ENCODE assay signal across 12 cellular contexts in the genomic region with DNA sequence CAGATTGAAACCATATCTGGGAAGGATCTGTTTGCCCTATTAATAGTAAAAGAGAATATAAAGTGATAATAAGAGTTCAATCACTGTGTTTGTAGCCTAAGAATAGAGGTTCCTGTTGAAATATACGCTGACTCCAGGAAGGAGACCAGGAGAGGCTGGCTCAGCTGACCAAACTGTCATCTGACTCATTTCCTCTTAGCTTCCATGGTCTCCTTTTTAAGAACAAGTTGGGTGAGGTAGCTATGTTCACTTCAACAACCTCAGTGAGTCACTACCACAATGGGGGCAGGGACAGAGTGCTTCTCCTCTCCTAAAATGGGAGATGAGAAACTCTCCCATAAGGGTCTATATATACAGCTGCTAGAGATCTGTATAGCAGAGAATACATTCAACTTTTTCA.
DNase-seq lines count a peak whose midpoint lies in the region; ATAC-seq, FAIRE-seq and TF ChIP-seq lines count a peak whose summit lies in the region.
"Had no signal": no experiment of that assay in that cellular context is flagged by ENCODE, and none has a peak within 500 bp of the region (broad histone marks: within the 10 kb centered on the region; RNA-seq: fewer than 3 reads in every experiment).

No MANE protein-coding gene starts in this region.

- no peaks in the 10 kb centered on the region for H3K36me3 Mint-ChIP-seq in naive thymus-derived CD4-positive, alpha-beta T cell
- H3K36me3 Mint-ChIP-seq in CD4-positive, alpha-beta memory T cell: no peaks in the 10 kb centered on the region
- no peaks in the 10 kb centered on the region for H3K36me3 Mint-ChIP-seq in activated naive CD8-positive, alpha-beta T cell treated with anti-CD3 and anti-CD28 coated beads for 36 hours

- H3K4me2 ChIP-seq in K562 (ENCODE audit: insufficient read depth, low read length): no peak overlapping the region; the same call in 1 of the 2 replicates

- no peak overlapping the region for H3K4me3 Mint-ChIP-seq in naive thymus-derived CD4-positive, alpha-beta T cell
- H3K4me3 Mint-ChIP-seq in CD4-positive, alpha-beta memory T cell: no peak overlapping the region
- H3K4me3 Mint-ChIP-seq in activated naive CD8-positive, alpha-beta T cell treated with anti-CD3 and anti-CD28 coated beads for 36 hours: no peak overlapping the region
- H3K4me3 Mint-ChIP-seq: activated CD4-positive, alpha-beta T cell treated with anti-CD3 and anti-CD28 coated beads, Interleukin-2, amount 10 ng/mL, durations not matched to agents 24 days and 14 days had no signal

- WGBS in K562 (ENCODE audit: insufficient coverage, low coverage, missing lambda C conversion rate): 6% methylated on average over 1 of the region's 1 CpG

- H3K4me1 ChIP-seq in K562 (replicated peaks in 1 of 2; ENCODE audit: control insufficient read depth in 2 of 2, insufficient read depth in 2 of 2, low read length in 2 of 2): no peaks in the 10 kb centered on the region; a peak in 1 of 5 replicates
- H3K4me1 ChIP-seq in naive thymus-derived CD4-positive, alpha-beta T cell (ENCODE audit: control insufficient read depth in 2 of 2, insufficient read depth in 2 of 2, low read length in 2 of 2): no peaks in the 10 kb centered on the region
- H3K4me1 ChIP-seq in CD4-positive, alpha-beta memory T cell (ENCODE audit: insufficient read depth, low read length): no peaks in the 10 kb centered on the region

- TF ChIP-seq RAD21 in K562 (CRISPR knock-in tag; conservative IDR thresholded peaks at IDR 0.05 in 1 of 2, IDR thresholded peaks at IDR 0.05 in 1 of 2): no peak

- no peak for TF ChIP-seq CTCF in GM12865 (IDR thresholded peaks at IDR 0.05; ENCODE audit: insufficient read depth, low read depth, low read length, missing control alignments)
- no peak for TF ChIP-seq CTCF in K562 (IDR thresholded peaks at IDR 0.05 in 2 of 3, conservative IDR thresholded peaks at IDR 0.05 in 1 of 3; ENCODE audit: insufficient read depth in 2 of 3, low read depth in 1 of 3, low read length in 3 of 3)

- POLR2A ChIA-PET in K562 (lab: Yijun Ruan, JAX): interaction anchor here (0.7 kb wide), 1 partner anchor 1944 kb away, joined by 4 read pairs; no protein-coding TSS in a partner anchor
- POLR2A ChIA-PET in naive thymus-derived CD4-positive, alpha-beta T cell (lab: Charles Lee): no interaction called here
- POLR2A ChIA-PET in CD4-positive, alpha-beta memory T cell (lab: Charles Lee; ENCODE audit: partially characterized antibody): no interaction called here

- H3K4me3 ChIP-seq in GM12865 (ENCODE audit: low read depth, low read length) (no peak overlapping the region), K562 (no peak overlapping the region)
- H3K4me3 ChIP-seq in naive thymus-derived CD4-positive, alpha-beta T cell (ENCODE audit: low read length): no peak overlapping the region
- H3K4me3 ChIP-seq in CD4-positive, alpha-beta memory T cell (ENCODE audit: low read length in 2 of 2): no peak overlapping the region

- no peak overlapping the region for H2AFZ ChIP-seq in K562 (ENCODE audit: low read depth, low read length)

- no peaks in the 10 kb centered on the region for H3K4me1 Mint-ChIP-seq in naive thymus-derived CD4-positive, alpha-beta T cell
- H3K4me1 Mint-ChIP-seq in CD4-positive, alpha-beta memory T cell: no peaks in the 10 kb centered on the region
- no peaks in the 10 kb centered on the region for H3K4me1 Mint-ChIP-seq in activated naive CD8-positive, alpha-beta T cell treated with anti-CD3 and anti-CD28 coated beads for 36 hours
- H3K4me1 Mint-ChIP-seq: activated CD4-positive, alpha-beta T cell treated with anti-CD3 and anti-CD28 coated beads, Interleukin-2, amount 10 ng/mL, durations not matched to agents 24 days and 14 days had no signal

- H4K20me1 ChIP-seq in K562 (replicated peaks; ENCODE audit: control insufficient read depth, insufficient read depth, low read length): no peaks in the 10 kb centered on the region

- H3K9me1 ChIP-seq in K562 (ENCODE audit: control insufficient read depth, insufficient read depth, low read length): no peaks in the 10 kb centered on the region

- no peak for TF ChIP-seq POLR2A in K562 (conservative IDR thresholded peaks at IDR 0.05)

- in situ Hi-C loops in K562 (cut with MboI): no loop called here

- peaks cover 0 to 25% (median 6%) of the 10 kb centered on the region in 11 donors for H3K9me3 Mint-ChIP-seq in naive thymus-derived CD4-positive, alpha-beta T cell
- H3K9me3 Mint-ChIP-seq in CD4-positive, alpha-beta memory T cell: peaks cover 0 to 15% (median 7%) of the 10 kb centered on the region in 8 donors
- peaks cover 4% of the 10 kb centered on the region for H3K9me3 Mint-ChIP-seq in activated naive CD8-positive, alpha-beta T cell treated with anti-CD3 and anti-CD28 coated beads for 36 hours

- no peaks in the 10 kb centered on the region for H3K9me3 ChIP-seq in K562 (replicated peaks; ENCODE audit: control insufficient read depth, insufficient read depth, low read depth, low read length)
- H3K9me3 ChIP-seq in naive thymus-derived CD4-positive, alpha-beta T cell (ENCODE audit: control insufficient read depth in 2 of 3, low read length in 3 of 3): no peaks in the 10 kb centered on the region
- H3K9me3 ChIP-seq in CD4-positive, alpha-beta memory T cell (ENCODE audit: control insufficient read depth in 1 of 2, low read length in 2 of 2): no peaks in the 10 kb centered on the region

- H3K27me3 Mint-ChIP-seq in naive thymus-derived CD4-positive, alpha-beta T cell: no peaks in the 10 kb centered on the region
- peaks cover 0 to 2% of the 10 kb centered on the region in 2 donors for H3K27me3 Mint-ChIP-seq in CD4-positive, alpha-beta memory T cell
- no peaks in the 10 kb centered on the region for H3K27me3 Mint-ChIP-seq in activated naive CD8-positive, alpha-beta T cell treated with anti-CD3 and anti-CD28 coated beads for 36 hours
- H3K27me3 Mint-ChIP-seq: activated CD4-positive, alpha-beta T cell treated with anti-CD3 and anti-CD28 coated beads, Interleukin-2, amount 10 ng/mL, durations not matched to agents 24 days and 14 days had no signal

- H3K9ac ChIP-seq in K562 (ENCODE audit: insufficient read depth in 1 of 2, low read depth in 2 of 2, low read length in 2 of 2): no peak overlapping the region

- H3K27me3 ChIP-seq in K562 (ENCODE audit: control insufficient read depth in 2 of 2, insufficient read depth in 2 of 2, low read length in 2 of 2): no peaks in the 10 kb centered on the region; a peak in 1 of 5 replicates
- H3K27me3 ChIP-seq in naive thymus-derived CD4-positive, alpha-beta T cell (ENCODE audit: control insufficient read depth in 2 of 2, insufficient read depth in 2 of 2, low read length in 2 of 2): no peaks in the 10 kb centered on the region
- H3K27me3 ChIP-seq in CD4-positive, alpha-beta memory T cell (ENCODE audit: insufficient read depth, low read length): no peaks in the 10 kb centered on the region

- no peak overlapping the region; the same call in 2 of the 3 replicates for H3K27ac ChIP-seq in K562 (ENCODE audit: extremely low read depth, low read depth, low read length)
- no peak overlapping the region for H3K27ac ChIP-seq in naive thymus-derived CD4-positive, alpha-beta T cell (ENCODE audit: low read depth, low read length)
- H3K27ac ChIP-seq in CD4-positive, alpha-beta memory T cell (ENCODE audit: low read depth, low read length): no peak overlapping the region

- no peaks in the 10 kb centered on the region for H3K36me3 ChIP-seq in K562 (ENCODE audit: control insufficient read depth, insufficient read depth, low read length)
- H3K36me3 ChIP-seq in naive thymus-derived CD4-positive, alpha-beta T cell (ENCODE audit: control insufficient read depth in 2 of 3, insufficient read depth in 3 of 3, low read length in 3 of 3): no peaks in the 10 kb centered on the region
- H3K36me3 ChIP-seq in CD4-positive, alpha-beta memory T cell (ENCODE audit: insufficient read depth, low read length): no peaks in the 10 kb centered on the region

- no peak for FAIRE-seq in K562 (lab: Jason Lieb, UNC)
- FAIRE-seq: frontal cortex had no signal

- DNase-seq in GM12865 (ENCODE audit: low read depth): peak; percentile 4
- DNase-seq in MV-4-11 (lab: John Stamatoyannopoulos, UW): peak; percentile 94
- DNase-seq in K562 (ENCODE audit: extremely low read depth in 1 of 4, low spot score in 3 of 4): peak in 2 of 4 experiments; percentile 16 to 41
- DNase-seq in naive thymus-derived CD4-positive, alpha-beta T cell: no peak
- DNase-seq in CD4-positive, alpha-beta memory T cell: no peak
- DNase-seq in activated naive CD8-positive, alpha-beta T cell treated with anti-CD3 and anti-CD28 coated beads for 36 hours: no peak
- DNase-seq: activated CD4-positive, alpha-beta T cell treated with anti-CD3 and anti-CD28 coated beads, Interleukin-2, amount 10 ng/mL, durations not matched to agents 24 days and 14 days; cortex of kidney; NCI-H2227 treated with DMSO at 0.1 percent for 48 hours; stimulated activated naive CD4-positive, alpha-beta T cell had no signal

- BruUV-seq in K562 (replicated peaks; lab: Mats Ljungman, UMichigan): no TSS peak

- no peak for TF ChIP-seq EP300 in K562 (IDR thresholded peaks at IDR 0.05; ENCODE audit: low read length)

- no peak overlapping the region for H3K27ac Mint-ChIP-seq in naive thymus-derived CD4-positive, alpha-beta T cell
- H3K27ac Mint-ChIP-seq in CD4-positive, alpha-beta memory T cell: no peak overlapping the region
- H3K27ac Mint-ChIP-seq in activated naive CD8-positive, alpha-beta T cell treated with anti-CD3 and anti-CD28 coated beads for 36 hours: no peak overlapping the region
- H3K27ac Mint-ChIP-seq: activated CD4-positive, alpha-beta T cell treated with anti-CD3 and anti-CD28 coated beads, Interleukin-2, amount 10 ng/mL, durations not matched to agents 24 days and 14 days had no signal

- no peak; the same call in 2 of the 3 replicates for ATAC-seq in K562
- peak; percentile 26 for ATAC-seq in naive thymus-derived CD4-positive, alpha-beta T cell
- ATAC-seq in HG03565 (IDR thresholded peaks at IDR 0.05; ENCODE audit: unreplicated experiment): no peak

- no peaks in the 10 kb centered on the region for H3K79me2 ChIP-seq in K562 (ENCODE audit: control insufficient read depth, insufficient read depth, low read length)

- intact Hi-C loops in K562 (cut with micrococcal nuclease): no loop called here
- intact Hi-C loops in naive thymus-derived CD4-positive, alpha-beta T cell (cut with micrococcal nuclease): no loop called here
- intact Hi-C loops in CD4-positive, alpha-beta memory T cell (cut with micrococcal nuclease): no loop called here

- CTCF ChIA-PET in K562 (lab: Yijun Ruan, JAX; ENCODE audit: low intra/inter-chr PET ratio): no interaction called here
- CTCF ChIA-PET in naive thymus-derived CD4-positive, alpha-beta T cell (lab: Charles Lee): no interaction called here
- CTCF ChIA-PET in CD4-positive, alpha-beta memory T cell (lab: Charles Lee; ENCODE audit: partially characterized antibody): no interaction called here

TF ChIP-seq in K562, 482 proteins besides CTCF, POLR2A, EP300 and RAD21 (continues in another document):
- TF ChIP-seq, protein P1, sequence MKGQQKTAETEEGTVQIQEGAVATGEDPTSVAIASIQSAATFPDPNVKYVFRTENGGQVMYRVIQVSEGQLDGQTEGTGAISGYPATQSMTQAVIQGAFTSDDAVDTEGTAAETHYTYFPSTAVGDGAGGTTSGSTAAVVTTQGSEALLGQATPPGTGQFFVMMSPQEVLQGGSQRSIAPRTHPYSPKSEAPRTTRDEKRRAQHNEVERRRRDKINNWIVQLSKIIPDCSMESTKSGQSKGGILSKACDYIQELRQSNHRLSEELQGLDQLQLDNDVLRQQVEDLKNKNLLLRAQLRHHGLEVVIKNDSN (CRISPR knock-in tag; IDR thresholded peaks at IDR 0.05): peak; percentile 27; the same call in 1 of the 2 replicates

Comparison
In these comparisons a context has a peak if more than half of its experiments do, and no peak if none do; other contexts are left out.
1. DNase-seq: peak in GM12865 (single experiment) and MV-4-11 (single experiment); none in naive thymus-derived CD4-positive, alpha-beta T cell (0 of 9), CD4-positive, alpha-beta memory T cell (0 of 5) and activated naive CD8-positive, alpha-beta T cell treated with anti-CD3 and anti-CD28 coated beads for 36 hours (single experiment).